8 cellular contexts compared by ENCODE assay signal in genomic region chr15:70492240-70493177, GRCh38.
DNase-seq lines count a peak whose midpoint lies in the region; ATAC-seq and TF ChIP-seq lines count a peak whose summit lies in the region.

No MANE protein-coding gene starts in this region.

- H3K4me1 Mint-ChIP-seq in activated naive CD8-positive, alpha-beta T cell treated with anti-CD3 and anti-CD28 coated beads for 36 hours, result peaks cover 70% of the 10 kb centered on the region

- no peaks in the 10 kb centered on the region for H3K36me3 Mint-ChIP-seq in activated naive CD8-positive, alpha-beta T cell treated with anti-CD3 and anti-CD28 coated beads for 36 hours

- ATAC-seq in HG03439 (IDR thresholded peaks at IDR 0.05; ENCODE audit: unreplicated experiment), result peak; percentile 50

- peaks cover 29% of the 10 kb centered on the region for H3K27me3 Mint-ChIP-seq in activated naive CD8-positive, alpha-beta T cell treated with anti-CD3 and anti-CD28 coated beads for 36 hours

- no peaks in the 10 kb centered on the region for H3K36me3 ChIP-seq in SU-DHL-6 (ENCODE audit: low read length)

- peak overlapping the region; percentile 53 for H3K4me3 Mint-ChIP-seq in activated naive CD8-positive, alpha-beta T cell treated with anti-CD3 and anti-CD28 coated beads for 36 hours

- H3K4me2 ChIP-seq in SU-DHL-6 (ENCODE audit: low read depth, low read length, poor library complexity, severe bottlenecking), result peak overlapping the region; percentile 55

- H3K9me2 ChIP-seq in SU-DHL-6 (replicated peaks; ENCODE audit: insufficient read depth, low read length), result no peaks in the 10 kb centered on the region

- no peaks in the 10 kb centered on the region for H3F3A ChIP-seq in SU-DHL-6 (ENCODE audit: insufficient read depth)

- peak; percentile 16 for TF ChIP-seq CTCF in AG04450 (IDR thresholded peaks at IDR 0.05; ENCODE audit: low read depth, low read length)
- no peak for TF ChIP-seq CTCF in SU-DHL-6 (IDR thresholded peaks at IDR 0.05; ENCODE audit: insufficient read depth, low read length, poor library complexity, severe bottlenecking)

- peak; percentile 30 for TF ChIP-seq POLR2A in GM19193 (IDR thresholded peaks at IDR 0.05; ENCODE audit: extremely low read depth, insufficient read depth, insufficient read length)

- POLR2A ChIA-PET in AG04450 (lab: Yijun Ruan, JAX), result interaction anchor here (0.6 kb wide), 1 partner anchor 17 kb away, joined by 7 read pairs; no protein-coding TSS in a partner anchor

- H2AFZ ChIP-seq in SU-DHL-6 (ENCODE audit: low read depth, low read length, severe bottlenecking), result no peak overlapping the region

- H3K27me3 ChIP-seq in AG04450 (ENCODE audit: control insufficient read depth, insufficient read depth, low read length), result no peaks in the 10 kb centered on the region
- no peaks in the 10 kb centered on the region for H3K27me3 ChIP-seq in SU-DHL-6 (ENCODE audit: low read length)

- DNase-seq in AG04450 (ENCODE audit: low read depth, low spot score), result no peak
- DNase-seq in activated naive CD8-positive, alpha-beta T cell treated with anti-CD3 and anti-CD28 coated beads for 36 hours, result peak; percentile 82
- peak; percentile 90 for DNase-seq in kidney glomerular epithelial cell (lab: John Stamatoyannopoulos, UW)
- peak; percentile 64 for DNase-seq in stimulated activated CD8-positive, alpha-beta memory T cell treated with anti-CD3 and anti-CD28 coated beads, Interleukin-15, amount 100 ng/mL, for 1 hour (ENCODE audit: low read depth)
- no peak for DNase-seq in NCI-H1105 (lab: John Stamatoyannopoulos, UW)

- CTCF ChIA-PET in AG04450 (lab: Charles Lee), result interaction anchor here (0.5 to 1.3 kb wide), 3 partner anchors 391 to 1030 kb away, joined by 3 to 6 read pairs (median 3); no protein-coding TSS in a partner anchor

- H3K9ac ChIP-seq in SU-DHL-6 (ENCODE audit: low read length), result no peak overlapping the region

- no peaks in the 10 kb centered on the region for H4K20me1 ChIP-seq in SU-DHL-6 (ENCODE audit: low read depth, low read length)

- H3K9me3 Mint-ChIP-seq in activated naive CD8-positive, alpha-beta T cell treated with anti-CD3 and anti-CD28 coated beads for 36 hours, result no peaks in the 10 kb centered on the region

- peak overlapping the region; percentile 93 for H3K27ac Mint-ChIP-seq in activated naive CD8-positive, alpha-beta T cell treated with anti-CD3 and anti-CD28 coated beads for 36 hours

- no peaks in the 10 kb centered on the region for H3K79me2 ChIP-seq in SU-DHL-6 (ENCODE audit: insufficient read depth, low read length)

- H3K4me3 ChIP-seq in AG04450 (ENCODE audit: low read depth, low read length) (no peak overlapping the region), SU-DHL-6 (ENCODE audit: insufficient read depth, low read length, poor library complexity, severe bottlenecking) (peak overlapping the region; percentile 33)

- H3K9me3 ChIP-seq in AG04450 (ENCODE audit: control insufficient read depth, insufficient read depth, low read length) (no peaks in the 10 kb centered on the region; the same call in 1 of the 2 replicates), SU-DHL-6 (ENCODE audit: insufficient read depth, low read length) (no peaks in the 10 kb centered on the region)

- no peak overlapping the region for H3K27ac ChIP-seq in AG04450 (ENCODE audit: low read depth, low read length)
- peak overlapping the region; percentile 50 for H3K27ac ChIP-seq in SU-DHL-6 (ENCODE audit: low read depth, low read length)

Comparison
In these comparisons a context has a peak if more than half of its experiments do, and no peak if none do; other contexts are left out.
1. DNase-seq: peak in activated naive CD8-positive, alpha-beta T cell treated with anti-CD3 and anti-CD28 coated beads for 36 hours (single experiment), kidney glomerular epithelial cell (single experiment) and stimulated activated CD8-positive, alpha-beta memory T cell treated with anti-CD3 and anti-CD28 coated beads, Interleukin-15, amount 100 ng/mL, for 1 hour (single experiment); none in AG04450 (single experiment) and NCI-H1105 (single experiment).